ENCODE assay signal across 30 cellular contexts in the genomic region with DNA sequence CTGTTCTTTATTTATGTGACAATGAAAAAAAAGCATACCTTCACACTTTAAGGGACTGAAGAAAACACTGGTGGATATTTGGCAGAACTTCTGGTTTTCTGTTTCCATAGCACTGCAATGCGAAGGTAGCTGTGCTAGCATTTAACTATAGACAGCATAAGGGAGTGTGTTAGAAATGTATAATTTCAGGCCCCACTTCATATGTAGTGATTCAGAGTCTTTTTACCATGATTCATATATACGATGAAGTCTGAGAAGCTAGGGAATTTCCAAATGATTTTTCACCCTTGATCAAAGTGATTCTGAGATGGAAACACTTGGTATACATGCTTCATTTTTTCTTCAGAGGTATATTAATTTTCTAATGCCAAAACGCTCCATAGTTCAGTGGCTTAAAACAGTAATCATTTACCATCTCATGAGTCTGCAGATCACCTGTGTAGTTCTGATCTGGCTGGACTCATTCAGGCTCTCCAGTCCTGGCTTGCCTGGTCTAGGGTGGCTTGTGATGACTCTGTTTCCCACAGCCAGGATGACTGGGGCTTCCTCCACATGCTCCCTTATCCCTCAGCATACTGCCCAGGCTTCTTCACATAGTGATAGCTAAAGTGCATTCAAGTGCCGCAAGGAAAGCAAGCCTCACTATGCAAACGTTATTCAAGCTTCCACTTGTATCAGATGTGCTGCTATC.
DNase-seq lines count a peak whose midpoint lies in the region; ATAC-seq and TF ChIP-seq lines count a peak whose summit lies in the region.
"Had no signal": no experiment of that assay in that cellular context is flagged by ENCODE, and none has a peak within 500 bp of the region (broad histone marks: within the 10 kb centered on the region; RNA-seq: fewer than 3 reads in every experiment).

No MANE protein-coding gene starts in this region.

- no peak overlapping the region for H2BK120ac ChIP-seq in neuronal stem cell (ENCODE audit: low read depth, low read length)

- no peak overlapping the region for H3K9ac ChIP-seq in neuronal stem cell (ENCODE audit: low read depth, low read length, poor library complexity)

- no peak overlapping the region for H3K4me2 ChIP-seq in neuronal stem cell (ENCODE audit: insufficient read depth, low read length, poor library complexity, severe bottlenecking)

- no peak overlapping the region for H3K14ac ChIP-seq in neuronal stem cell (ENCODE audit: low read length)

- no peaks in the 10 kb centered on the region for H3K27me3 Mint-ChIP-seq in type B pancreatic cell
- H3K27me3 Mint-ChIP-seq: activated naive CD4-positive, alpha-beta T cell treated with anti-CD3 and anti-CD28 coated beads, Interleukin-2, amount 50 U/mL, for 24 hours; CD4-positive, CD25-positive, alpha-beta regulatory T cell; T-cell had no signal

- no peak overlapping the region for H3K18ac ChIP-seq in neuronal stem cell (ENCODE audit: low read length)

- no CpG with 5 or more reads among the region's 5 CpGs for WGBS in neuronal stem cell (ENCODE audit: extremely low coverage in 2 of 2, insufficient read length in 2 of 2, insufficient replicate concordance in 1 of 2), 2 donors

- H3K9me3 Mint-ChIP-seq in type B pancreatic cell = no peaks in the 10 kb centered on the region

- ATAC-seq in HG03439 (IDR thresholded peaks at IDR 0.05; ENCODE audit: unreplicated experiment) = no peak
- ATAC-seq: left lung, T-cell had no signal

- TF ChIP-seq CTCF in epithelial cell of esophagus (IDR thresholded peaks at IDR 0.05; ENCODE audit: insufficient read depth, low read depth, low read length, missing control alignments) = no peak
- TF ChIP-seq CTCF in type B pancreatic cell (conservative IDR thresholded peaks at IDR 0.05) = no peak

- no peak overlapping the region for H2BK15ac ChIP-seq in neuronal stem cell (ENCODE audit: low read length)

- H3K4me1 Mint-ChIP-seq in type B pancreatic cell (ENCODE audit: unreplicated experiment) = no peaks in the 10 kb centered on the region
- H3K4me1 Mint-ChIP-seq: activated naive CD4-positive, alpha-beta T cell treated with anti-CD3 and anti-CD28 coated beads, Interleukin-2, amount 50 U/mL, for 24 hours; CD4-positive, CD25-positive, alpha-beta regulatory T cell; immature natural killer cell; T-cell had no signal

- no peaks in the 10 kb centered on the region for H3K36me3 Mint-ChIP-seq in type B pancreatic cell
- H3K36me3 Mint-ChIP-seq: activated naive CD4-positive, alpha-beta T cell treated with anti-CD3 and anti-CD28 coated beads, Interleukin-2, amount 50 U/mL, for 24 hours; CD4-positive, CD25-positive, alpha-beta regulatory T cell; immature natural killer cell; T-cell had no signal

- H3K23ac ChIP-seq in neuronal stem cell (ENCODE audit: low read depth, low read length, poor library complexity) = no peak overlapping the region

- H2AK5ac ChIP-seq in neuronal stem cell (ENCODE audit: low read depth, low read length) = no peak overlapping the region

- no peaks in the 10 kb centered on the region for H3K79me1 ChIP-seq in neuronal stem cell (ENCODE audit: low read depth, low read length)

- H2BK5ac ChIP-seq in neuronal stem cell (ENCODE audit: low read length) = no peak overlapping the region

- peak overlapping the region; percentile 61 for H2AFZ ChIP-seq in neuronal stem cell (ENCODE audit: low read length)

- no peak overlapping the region for H4K8ac ChIP-seq in neuronal stem cell (ENCODE audit: low read depth, low read length)

- H4K91ac ChIP-seq in neuronal stem cell (ENCODE audit: low read depth, low read length, poor library complexity) = no peak overlapping the region

- no peaks in the 10 kb centered on the region for H3K9me3 ChIP-seq in neuronal stem cell (replicated peaks in 1 of 2; ENCODE audit: control insufficient read depth in 2 of 2, insufficient read depth in 1 of 2, low read depth in 1 of 2, low read length in 2 of 2)
- H3K9me3 ChIP-seq: HAP-1, left lung, prostate gland, sigmoid colon, SJSA1 had no signal

- no peaks in the 10 kb centered on the region for H3K27me3 ChIP-seq in neuronal stem cell (ENCODE audit: control insufficient read depth in 3 of 3, insufficient read depth in 3 of 3, low read depth in 1 of 3, low read length in 3 of 3)
- H3K27me3 ChIP-seq: brain microvascular endothelial cell, left lung, sigmoid colon, SJSA1, stomach had no signal

- H3K27ac Mint-ChIP-seq in type B pancreatic cell = no peak overlapping the region
- H3K27ac Mint-ChIP-seq: activated naive CD4-positive, alpha-beta T cell treated with anti-CD3 and anti-CD28 coated beads, Interleukin-2, amount 50 U/mL, for 24 hours; CD4-positive, CD25-positive, alpha-beta regulatory T cell; immature natural killer cell; T-cell had no signal

- no peak overlapping the region for H2BK12ac ChIP-seq in neuronal stem cell (ENCODE audit: low read length)

- no peak overlapping the region for H3K27ac ChIP-seq in neuronal stem cell (replicated peaks; ENCODE audit: low read length)
- H3K27ac ChIP-seq: brain microvascular endothelial cell, left lung, prostate gland, sigmoid colon, SJSA1, stomach, WERI-Rb-1 had no signal

- H3K36me3 ChIP-seq in neuronal stem cell (replicated peaks in 1 of 2; ENCODE audit: control insufficient read depth in 2 of 2, insufficient read depth in 2 of 2, low read length in 2 of 2) = no peaks in the 10 kb centered on the region
- H3K36me3 ChIP-seq: brain microvascular endothelial cell, HAP-1, left lung, prostate gland, sigmoid colon, SJSA1, stomach, WERI-Rb-1 had no signal

- H3K4me3 ChIP-seq in epithelial cell of esophagus (ENCODE audit: low read length) (no peak overlapping the region), neuronal stem cell (ENCODE audit: low read length in 2 of 2) (no peak overlapping the region)
- H3K4me3 ChIP-seq: HAP-1, left lung, prostate gland, sigmoid colon, SJSA1, stomach had no signal

- DNase-seq in NCI-H2171 treated with DMSO at 0.1 percent for 48 hours (lab: John Stamatoyannopoulos, UW) (peak; percentile 7), NCI-H2171 (lab: John Stamatoyannopoulos, UW) (no peak), NCI-H69 (lab: John Stamatoyannopoulos, UW) (peak; percentile 60), epithelial cell of esophagus (ENCODE audit: low read depth) (peak; percentile 0), neuronal stem cell (ENCODE audit: low spot score) (no peak), type B pancreatic cell (ENCODE audit: extremely low spot score, unreplicated experiment) (no peak), NCI-H345 (lab: John Stamatoyannopoulos, UW) (no peak)
- DNase-seq: activated CD4-positive, alpha-beta T cell treated with anti-CD3 and anti-CD28 coated beads for 48 hours; AML-193; amniotic stem cell; brain microvascular endothelial cell; CD4-positive, CD25-positive, alpha-beta regulatory T cell; EL; immature natural killer cell; Karpas-422; left lung; NCI-H187; NCI-H226; RPMI8226; sigmoid colon; stimulated activated CD4-positive, alpha-beta T cell treated with anti-CD3 and anti-CD28 coated beads, Interleukin-12 subunit alpha, Interleukin-12 subunit beta, amount 100 ng/mL, for 4 hours; stimulated activated CD4-positive, alpha-beta T cell treated with anti-CD3 and anti-CD28 coated beads, Interleukin-4, amount 100 ng/mL, for 1 hour; stomach; T-cell; WERI-Rb-1 had no signal

- no peaks in the 10 kb centered on the region for H3K4me1 ChIP-seq in neuronal stem cell (ENCODE audit: control insufficient read depth in 2 of 2, insufficient read depth in 1 of 2, low read depth in 1 of 2, low read length in 2 of 2)
- H3K4me1 ChIP-seq: HAP-1, left lung, prostate gland, sigmoid colon, SJSA1, stomach had no signal

- H3K4me3 Mint-ChIP-seq in type B pancreatic cell = no peak overlapping the region
- H3K4me3 Mint-ChIP-seq: activated naive CD4-positive, alpha-beta T cell treated with anti-CD3 and anti-CD28 coated beads, Interleukin-2, amount 50 U/mL, for 24 hours; CD4-positive, CD25-positive, alpha-beta regulatory T cell; immature natural killer cell; T-cell had no signal

- no peak overlapping the region for H3K4ac ChIP-seq in neuronal stem cell (ENCODE audit: low read length)

Comparison
In these comparisons a context has a peak if more than half of its experiments do, and no peak if none do; other contexts are left out.
1. DNase-seq: peak in NCI-H2171 treated with DMSO at 0.1 percent for 48 hours (single experiment), NCI-H69 (single experiment) and epithelial cell of esophagus (single experiment); none in NCI-H2171 (single experiment), neuronal stem cell (single experiment), type B pancreatic cell (single experiment) and NCI-H345 (single experiment).